ENCODE assay signal across 22 cellular contexts in genomic region chr12:130511285-130511684, GRCh38.
"Had no signal": no experiment of that assay in that cellular context is flagged by ENCODE, and none has a peak within 500 bp of the region (broad histone marks: within the 10 kb centered on the region; RNA-seq: fewer than 3 reads in every experiment).

No MANE protein-coding gene starts in this region.

- H3K4me3 ChIP-seq: colonic mucosa, esophagus squamous epithelium, gastrocnemius medialis, heart right ventricle, left lung, lower lobe of right lung had no signal

- H3K27ac ChIP-seq: colonic mucosa, epithelial cell of prostate, esophagus squamous epithelium, gastrocnemius medialis, heart right ventricle, left lung, lower lobe of right lung had no signal

- H3K4me1 ChIP-seq: colonic mucosa, esophagus squamous epithelium, gastrocnemius medialis, heart right ventricle, left lung, lower lobe of right lung had no signal

- H3K36me3 ChIP-seq: colonic mucosa, esophagus squamous epithelium, gastrocnemius medialis, heart right ventricle, left lung, lower lobe of right lung had no signal

- ATAC-seq: effector memory CD8-positive, alpha-beta T cell; esophagus mucosa; gastrocnemius medialis; heart right ventricle; left cardiac atrium; left lung; left ventricle myocardium superior; lower lobe of right lung; naive thymus-derived CD4-positive, alpha-beta T cell had no signal

- DNase-seq: colonic mucosa; cortex of kidney; effector CD8-positive, alpha-beta T cell; effector memory CD8-positive, alpha-beta T cell; endodermal cell; erythroblast; esophagus squamous epithelium; foreskin fibroblast; foreskin melanocyte; gastrocnemius medialis; glutamatergic neuron; head of caudate nucleus; heart right ventricle; hippocampal formation; left cardiac atrium; left lung; left ventricle myocardium superior; lower lobe of right lung; mesenchymal stem cell; naive thymus-derived CD4-positive, alpha-beta T cell had no signal

- H3K9me3 ChIP-seq: colonic mucosa, esophagus squamous epithelium, gastrocnemius medialis, lower lobe of right lung had no signal

- H3K27me3 ChIP-seq: colonic mucosa, esophagus squamous epithelium, gastrocnemius medialis had no signal
